Comparison of ENCODE assay signal across 8 cellular contexts in genomic region chr4:105471566-105472176, GRCh38. TPM values are rescaled to one million over a fixed set of nuclear protein-coding genes. Genes with fewer than 3 reads are reported as not detected.
DNase-seq lines count a peak whose midpoint lies in the region; ATAC-seq and TF ChIP-seq lines count a peak whose summit lies in the region.

No MANE protein-coding gene starts in this region.

- H3K36me3 ChIP-seq in DOHH2 (ENCODE audit: control insufficient read depth, low read length) = peaks cover 58% of the 10 kb centered on the region
- H3K36me3 ChIP-seq in parathyroid adenoma (ENCODE audit: control insufficient read depth, insufficient read depth, low read length) = no peaks in the 10 kb centered on the region

- peak; percentile 35 for ATAC-seq in GM21825 (IDR thresholded peaks at IDR 0.05; ENCODE audit: unreplicated experiment)

- no peak overlapping the region for H2AFZ ChIP-seq in parathyroid adenoma

- H3K9me2 ChIP-seq in DOHH2 (replicated peaks; ENCODE audit: control insufficient read depth, low read length) = no peaks in the 10 kb centered on the region

- H3K9me3 ChIP-seq in DOHH2 (ENCODE audit: control insufficient read depth, insufficient read depth, low read length) (no peaks in the 10 kb centered on the region), parathyroid adenoma (ENCODE audit: control insufficient read depth, low read length) (no peaks in the 10 kb centered on the region)

- H3K4me1 Mint-ChIP-seq in glutamatergic neuron (ENCODE audit: low read depth, unreplicated experiment) = peaks cover 5% of the 10 kb centered on the region
- peaks cover 10% of the 10 kb centered on the region for H3K4me1 Mint-ChIP-seq in type B pancreatic cell (ENCODE audit: unreplicated experiment)

- peak overlapping the region; percentile 89 for H3K4me3 ChIP-seq in DOHH2 (ENCODE audit: low read length)
- peak overlapping the region; percentile 80 for H3K4me3 ChIP-seq in parathyroid adenoma (ENCODE audit: low read depth, low read length)

- H3K27ac ChIP-seq in DOHH2 (ENCODE audit: low read depth, low read length) (no peak overlapping the region), parathyroid adenoma (peak overlapping the region; percentile 15)

- H3K79me2 ChIP-seq in DOHH2 (ENCODE audit: control insufficient read depth, low read length) (peaks cover 68% of the 10 kb centered on the region), parathyroid adenoma (peaks cover 12% of the 10 kb centered on the region)

- peak; percentile 73 for TF ChIP-seq CTCF in DOHH2 (IDR thresholded peaks at IDR 0.05; ENCODE audit: low read depth, low read length, poor library complexity, severe bottlenecking)
- TF ChIP-seq CTCF in glutamatergic neuron (IDR thresholded peaks at IDR 0.05; ENCODE audit: partially characterized antibody, unreplicated experiment) = peak; percentile 63
- peak; percentile 49 for TF ChIP-seq CTCF in parathyroid adenoma (IDR thresholded peaks at IDR 0.05)
- TF ChIP-seq CTCF in type B pancreatic cell (conservative IDR thresholded peaks at IDR 0.05) = peak; percentile 81

- H3K4me1 ChIP-seq in DOHH2 (ENCODE audit: control insufficient read depth, low read length) (peaks cover 24% of the 10 kb centered on the region), parathyroid adenoma (peaks cover 12% of the 10 kb centered on the region)

- in situ Hi-C loops in SK-MEL-5 (cut with HindIII; ENCODE audit: low pct_unique_long_range_greater_than_20kb, low sequenced_read_pairs) = no loop called here

- H3K9me3 Mint-ChIP-seq in glutamatergic neuron (ENCODE audit: unreplicated experiment) = no peaks in the 10 kb centered on the region
- H3K9me3 Mint-ChIP-seq in type B pancreatic cell = peaks cover 8% of the 10 kb centered on the region

- H3K4me3 Mint-ChIP-seq in glutamatergic neuron (ENCODE audit: unreplicated experiment) (peak overlapping the region; percentile 37), type B pancreatic cell (peak overlapping the region; percentile 98)

- H3K4me2 ChIP-seq in DOHH2 (ENCODE audit: low read length) (peak overlapping the region; percentile 83), parathyroid adenoma (ENCODE audit: low read length) (peak overlapping the region; percentile 82)

- H3K27ac Mint-ChIP-seq in glutamatergic neuron (ENCODE audit: unreplicated experiment) (no peak overlapping the region), type B pancreatic cell (peak overlapping the region; percentile 60)

- H3K9ac ChIP-seq in parathyroid adenoma = peak overlapping the region; percentile 37

- peaks cover 14% of the 10 kb centered on the region; the same call in 1 of the 2 replicates for H4K20me1 ChIP-seq in DOHH2 (ENCODE audit: control insufficient read depth, insufficient read depth, low read depth, low read length)

- H3K27me3 Mint-ChIP-seq in glutamatergic neuron (ENCODE audit: unreplicated experiment) (peaks cover 5% of the 10 kb centered on the region), type B pancreatic cell (no peaks in the 10 kb centered on the region)

- H3F3A ChIP-seq in DOHH2 (ENCODE audit: control insufficient read depth, insufficient read depth) = no peaks in the 10 kb centered on the region

- H3K27me3 ChIP-seq in DOHH2 (ENCODE audit: control insufficient read depth, low read length) = no peaks in the 10 kb centered on the region
- no peaks in the 10 kb centered on the region for H3K27me3 ChIP-seq in parathyroid adenoma (ENCODE audit: control insufficient read depth, insufficient read depth, low read length)

- no peaks in the 10 kb centered on the region for H3K36me3 Mint-ChIP-seq in glutamatergic neuron (ENCODE audit: unreplicated experiment)
- peaks cover 38% of the 10 kb centered on the region for H3K36me3 Mint-ChIP-seq in type B pancreatic cell

- DNase-seq in LoVo (ENCODE audit: low spot score) (peak; percentile 68), SK-MEL-5 (ENCODE audit: low read depth, low spot score) (peak; percentile 80), glutamatergic neuron (peak; percentile 66), type B pancreatic cell (ENCODE audit: extremely low spot score, unreplicated experiment) (no peak)
- peak; percentile 67 for DNase-seq in activated naive CD4-positive, alpha-beta T cell treated with anti-CD3 and anti-CD28 coated beads, Interleukin-2, amount 50 U/mL, for 16 hours

RNA-seq across cellular contexts. Expression of gene PPA2, which starts 2.2 kb away (rescaled TPM):
- total RNA-seq in SK-MEL-5 (2014; rRNA removed; shearing (Covaris generic)) = 97.5 and 123 TPM in 2 replicates
- 47.5 and 56.9 TPM in 2 replicates for polyA plus RNA-seq in SK-MEL-5 (2015; cell fraction: cytosol; rRNA removed)
- 47.0 and 60.7 TPM in 2 replicates for polyA plus RNA-seq in SK-MEL-5 (2015; cell fraction: nucleus; rRNA removed)
- total RNA-seq in glutamatergic neuron (ENCODE audit: unreplicated experiment) (27.0 TPM), type B pancreatic cell (ENCODE audit: low replicate concordance) (88.9 and 97.2 TPM in 2 replicates)
